6 cellular contexts compared by ENCODE assay signal in genomic region chr17:41810659-41811548, GRCh38. TPM values are rescaled to one million over a fixed set of nuclear protein-coding genes. Genes with fewer than 3 reads are reported as not detected.
DNase-seq lines count a peak whose midpoint lies in the region; ATAC-seq and TF ChIP-seq lines count a peak whose summit lies in the region.

No MANE protein-coding gene starts in this region.

- peak overlapping the region; percentile 93 for H3K4me3 ChIP-seq in CD8-positive, alpha-beta T cell (ENCODE audit: low read depth, low read length)
- H3K4me3 ChIP-seq in iPS-15b (ENCODE audit: low read depth, low read length) (peak overlapping the region; percentile 93), aorta (ENCODE audit: low read length in 2 of 2) (peak overlapping the region; percentile 64 to 77)

- CTCF ChIA-PET in CD8-positive, alpha-beta T cell (lab: Charles Lee) = interaction anchor here (0.9 to 4.6 kb wide), 16 partner anchors 9 to 207 kb away, joined by 3 to 34 read pairs (median 5); partner anchors contain the start of genes DNAJC7, JUP, KLHL10 and KLHL11

- peaks cover 26% of the 10 kb centered on the region for H3K4me1 ChIP-seq in CD8-positive, alpha-beta T cell (ENCODE audit: insufficient read depth, low read length)
- H3K4me1 ChIP-seq in iPS-15b (ENCODE audit: control insufficient read depth, insufficient read depth, low read length) (peaks cover 7% of the 10 kb centered on the region), aorta (ENCODE audit: control insufficient read depth in 1 of 2, insufficient read depth in 2 of 2, low read length in 2 of 2) (no peaks in the 10 kb centered on the region)

- H3K9me3 Mint-ChIP-seq in CD8-positive, alpha-beta T cell = no peaks in the 10 kb centered on the region

- peak; percentile 47 for ATAC-seq in CD8-positive, alpha-beta T cell
- ATAC-seq in aorta (ENCODE audit: low FRiP score) = peak; percentile 1

- intact Hi-C loops in CD8-positive, alpha-beta T cell (cut with DNase I, micrococcal nuclease) = no loop called here
- intact Hi-C loops in aorta (cut with DNase I) = no loop called here

- POLR2A ChIA-PET in CD8-positive, alpha-beta T cell (lab: Charles Lee) = interaction anchor here (0.8 to 1.8 kb wide), 6 partner anchors 9 to 122 kb away, joined by 3 to 18 read pairs (median 4); partner anchors contain the start of genes EIF1 and KLHL11

- H3K9ac ChIP-seq in iPS-15b (ENCODE audit: low read depth, low read length) = peak overlapping the region; percentile 54

- H3K27ac ChIP-seq in CD8-positive, alpha-beta T cell (ENCODE audit: low read depth, low read length) = peak overlapping the region; percentile 35
- H3K27ac ChIP-seq in aorta (ENCODE audit: low read depth in 1 of 2, low read length in 2 of 2) = no peak overlapping the region

- H3K4me3 Mint-ChIP-seq in CD8-positive, alpha-beta T cell = peak overlapping the region; percentile 78

- DNase-seq in CD8-positive, alpha-beta T cell = no peak
- peak; percentile 37 for DNase-seq in RPMI8226
- peak in 1 of 2 donors; percentile 80 for DNase-seq in aorta
- DNase-seq in ureter (ENCODE audit: low spot score) = no peak
- DNase-seq in GM20000 (ENCODE audit: low spot score) = no peak

- no peak for TF ChIP-seq CTCF in CD8-positive, alpha-beta T cell (IDR thresholded peaks at IDR 0.05)
- no peak for TF ChIP-seq CTCF in GM20000 (IDR thresholded peaks at IDR 0.05; ENCODE audit: extremely low read depth, missing control alignments)

- H3K36me3 Mint-ChIP-seq in CD8-positive, alpha-beta T cell = peaks cover 6% of the 10 kb centered on the region

- H3K36me3 ChIP-seq in CD8-positive, alpha-beta T cell (ENCODE audit: insufficient read depth, low read length) = no peaks in the 10 kb centered on the region
- H3K36me3 ChIP-seq in iPS-15b (ENCODE audit: control insufficient read depth, insufficient read depth, low read length) (peaks cover 5% of the 10 kb centered on the region), aorta (ENCODE audit: control insufficient read depth in 1 of 2, insufficient read depth in 2 of 2, low read length in 1 of 2) (peaks cover 0 to 2% of the 10 kb centered on the region in 2 donors)

- H3K27me3 Mint-ChIP-seq in CD8-positive, alpha-beta T cell (ENCODE audit: low read depth) = peaks cover 2% of the 10 kb centered on the region

- 19 to 20% methylated on average over 53 to 58 of the region's 58 CpGs for WGBS in aorta, 2 donors

- no peaks in the 10 kb centered on the region for H3K9me3 ChIP-seq in CD8-positive, alpha-beta T cell (ENCODE audit: low read length)
- H3K9me3 ChIP-seq in iPS-15b (ENCODE audit: control insufficient read depth, insufficient read depth, low read length) (no peaks in the 10 kb centered on the region), aorta (ENCODE audit: control insufficient read depth, low read length) (no peaks in the 10 kb centered on the region)

- H3K4me1 Mint-ChIP-seq in CD8-positive, alpha-beta T cell (ENCODE audit: low read depth) = peaks cover 23% of the 10 kb centered on the region

- no peak overlapping the region for H3K27ac Mint-ChIP-seq in CD8-positive, alpha-beta T cell

- no peaks in the 10 kb centered on the region for H3K27me3 ChIP-seq in CD8-positive, alpha-beta T cell (ENCODE audit: insufficient read depth, low read length)
- H3K27me3 ChIP-seq in iPS-15b (ENCODE audit: control insufficient read depth, insufficient read depth, low read length) (peaks cover 8% of the 10 kb centered on the region), aorta (ENCODE audit: control insufficient read depth in 1 of 2, insufficient read depth in 2 of 2, low read length in 1 of 2) (no peaks in the 10 kb centered on the region)

RNA-seq across cellular contexts. Expression of gene P3H4, which starts 0.8 kb away (rescaled TPM):
- 1 to 10 TPM in 1 of 2 experiments, under 1 TPM in 1; 0.89 to 1.0 TPM for total RNA-seq in CD8-positive, alpha-beta T cell
- total RNA-seq in aorta = 10 to 100 TPM; 14.4 to 19.6 TPM
- polyA plus RNA-seq in aorta = 10 to 100 TPM; 10.5 to 15.1 TPM
- 7.8 TPM for total RNA-seq in ureter

RNA-seq across cellular contexts. Expression of gene FKBP10, which starts 1.9 kb away (rescaled TPM):
- total RNA-seq in CD8-positive, alpha-beta T cell = under 1 TPM in 1 of 2 experiments, not detected in 1; 0.38 TPM
- total RNA-seq in aorta = 100 to 1,000 TPM; 140 to 172 TPM
- polyA plus RNA-seq in aorta = 100 to 1,000 TPM in 1 of 2 donors, 10 to 100 TPM in 1; 70.5 to 260 TPM
- total RNA-seq in ureter = 42.0 TPM

RNA-seq across cellular contexts. Expression of gene JUP, which starts 24.4 kb away (rescaled TPM):
- 1 to 10 TPM; 1.0 to 1.8 TPM for total RNA-seq in CD8-positive, alpha-beta T cell
- 10 to 100 TPM; 35.7 to 41.0 TPM for total RNA-seq in aorta
- 10 to 100 TPM; 48.3 to 64.3 TPM for polyA plus RNA-seq in aorta
- 277 TPM for total RNA-seq in ureter

RNA-seq across cellular contexts. Expression of gene NT5C3B, which starts 25.1 kb away (rescaled TPM):
- total RNA-seq in CD8-positive, alpha-beta T cell = 10 to 100 TPM; 26.5 to 27.0 TPM
- total RNA-seq in aorta (10 to 100 TPM; 43.5 to 64.3 TPM), ureter (36.3 TPM)
- 100 to 1,000 TPM; 100 to 155 TPM for polyA plus RNA-seq in aorta

RNA-seq across cellular contexts. Expression of gene KLHL10, which starts 26.7 kb away (rescaled TPM):
- not detected for total RNA-seq in CD8-positive, alpha-beta T cell
- total RNA-seq in aorta (under 1 TPM; 0.36 TPM), ureter (0.44 TPM)
- polyA plus RNA-seq in aorta = under 1 TPM in 1 of 2 donors, not detected in 1; 0.97 TPM

Comparison
In these comparisons a context has a peak if more than half of its experiments do, and no peak if none do; other contexts are left out.
1. RNA of gene FKBP10, which starts 1.9 kb away (total RNA-seq): 140 to 172 TPM in aorta and 42.0 TPM in ureter (single experiment); 0.38 TPM in CD8-positive, alpha-beta T cell; every median in the first group is over 10 times any median in the second.
2. RNA of gene JUP, which starts 24.4 kb away (total RNA-seq): 277 TPM in ureter (single experiment) and 35.7 to 41.0 TPM in aorta; 1.0 to 1.8 TPM in CD8-positive, alpha-beta T cell; every median in the first group is over 10 times any median in the second.
3. Peak in every context shown above with its lines, with median percentiles within 50 percentile points of each other: H3K4me3 ChIP-seq.